27 cellular contexts compared by ENCODE assay signal in genomic region chr5:39755452-39755851, GRCh38.
DNase-seq lines count a peak whose midpoint lies in the region; ATAC-seq and TF ChIP-seq lines count a peak whose summit lies in the region.
"Had no signal": no experiment of that assay in that cellular context is flagged by ENCODE, and none has a peak within 500 bp of the region (broad histone marks: within the 10 kb centered on the region; RNA-seq: fewer than 3 reads in every experiment).

No MANE protein-coding gene starts in this region.

- peaks cover 35% of the 10 kb centered on the region for H3K4me1 ChIP-seq in adipocyte (ENCODE audit: control insufficient read depth, insufficient read depth, low read length)
- H3K4me1 ChIP-seq: neural progenitor cell had no signal

- no peak overlapping the region for H3K4me3 ChIP-seq in adipocyte (ENCODE audit: low read length)
- H3K4me3 ChIP-seq: ascending aorta, neural progenitor cell, suprapubic skin had no signal

- no peaks in the 10 kb centered on the region for H3K36me3 ChIP-seq in adipocyte (ENCODE audit: control insufficient read depth, insufficient read depth, low read length, severe bottlenecking)
- H3K36me3 ChIP-seq: ascending aorta, neural progenitor cell, suprapubic skin had no signal

- H3K9ac ChIP-seq in adipocyte (ENCODE audit: low read length) = no peak overlapping the region
- H3K9ac ChIP-seq: neural progenitor cell, SK-N-SH had no signal

- H3K27me3 Mint-ChIP-seq in osteocyte (ENCODE audit: unreplicated experiment) = no peaks in the 10 kb centered on the region
- peaks cover 3% of the 10 kb centered on the region for H3K27me3 Mint-ChIP-seq in activated CD4-positive, alpha-beta T cell treated with anti-CD3 and anti-CD28 coated beads, Interleukin-2, amount 10 ng/mL, durations not matched to agents 24 days and 14 days
- H3K27me3 Mint-ChIP-seq: activated CD4-positive, alpha-beta memory T cell treated with anti-CD3 and anti-CD28 coated beads, Interleukin-2, amount 10 ng/mL, durations not matched to agents 7 days and 5 days; stimulated activated naive B cell treated with anti-CD40 and anti-IgM and Interleukin-4, amounts not matched to agents 10 μg/mL and 1 μg/mL and 100 μg/mL, for 72 hours had no signal

- H3K27me3 ChIP-seq in adipocyte (replicated peaks; ENCODE audit: control insufficient read depth, insufficient read depth, low read length) = no peaks in the 10 kb centered on the region
- H3K27me3 ChIP-seq: ascending aorta, neural progenitor cell, suprapubic skin had no signal

- no peak for TF ChIP-seq CTCF in osteocyte (IDR thresholded peaks at IDR 0.05)

- intact Hi-C loops in activated CD4-positive, alpha-beta T cell treated with anti-CD3 and anti-CD28 coated beads, Interleukin-2, amount 10 ng/mL, durations not matched to agents 24 days and 14 days (cut with micrococcal nuclease) = no loop called here

- peaks cover 16% of the 10 kb centered on the region for H3K9me3 ChIP-seq in adipocyte (ENCODE audit: control insufficient read depth, low read length)
- H3K9me3 ChIP-seq: ascending aorta, SK-N-SH had no signal

- H3K4me3 Mint-ChIP-seq in osteocyte (ENCODE audit: unreplicated experiment) = no peak overlapping the region
- H3K4me3 Mint-ChIP-seq in activated CD4-positive, alpha-beta T cell treated with anti-CD3 and anti-CD28 coated beads, Interleukin-2, amount 10 ng/mL, durations not matched to agents 24 days and 14 days = no peak overlapping the region
- H3K4me3 Mint-ChIP-seq: activated CD4-positive, alpha-beta memory T cell treated with anti-CD3 and anti-CD28 coated beads, Interleukin-2, amount 10 ng/mL, durations not matched to agents 7 days and 5 days; CD14-positive monocyte; neural progenitor cell; stimulated activated naive B cell treated with anti-CD40 and anti-IgM and Interleukin-4, amounts not matched to agents 10 μg/mL and 1 μg/mL and 100 μg/mL, for 72 hours; T-helper 1 cell treated with Interleukin-12 subunit alpha and Interleukin-12 subunit beta and Interleukin-4 antibody, amounts not matched to agents 30 μg/mL and 1 μg/mL, for 36 hours had no signal

- H3K4me1 Mint-ChIP-seq in osteocyte (ENCODE audit: unreplicated experiment) = peaks cover 53% of the 10 kb centered on the region
- no peaks in the 10 kb centered on the region for H3K4me1 Mint-ChIP-seq in activated CD4-positive, alpha-beta T cell treated with anti-CD3 and anti-CD28 coated beads, Interleukin-2, amount 10 ng/mL, durations not matched to agents 24 days and 14 days
- H3K4me1 Mint-ChIP-seq: activated CD4-positive, alpha-beta memory T cell treated with anti-CD3 and anti-CD28 coated beads, Interleukin-2, amount 10 ng/mL, durations not matched to agents 7 days and 5 days; neural progenitor cell; stimulated activated naive B cell treated with anti-CD40 and anti-IgM and Interleukin-4, amounts not matched to agents 10 μg/mL and 1 μg/mL and 100 μg/mL, for 72 hours had no signal

- peaks cover 1% of the 10 kb centered on the region for H3K36me3 Mint-ChIP-seq in osteocyte (ENCODE audit: unreplicated experiment)
- no peaks in the 10 kb centered on the region for H3K36me3 Mint-ChIP-seq in activated CD4-positive, alpha-beta T cell treated with anti-CD3 and anti-CD28 coated beads, Interleukin-2, amount 10 ng/mL, durations not matched to agents 24 days and 14 days (ENCODE audit: low read depth)
- H3K36me3 Mint-ChIP-seq: activated naive CD4-positive, alpha-beta T cell treated with anti-CD3 and anti-CD28 coated beads, Interleukin-2, amount 50 U/mL, for 72 hours; CD14-positive monocyte; neural progenitor cell; stimulated activated naive B cell treated with anti-CD40 and anti-IgM and Interleukin-4, amounts not matched to agents 10 μg/mL and 1 μg/mL and 100 μg/mL, for 72 hours had no signal

- H3K9me3 Mint-ChIP-seq in osteocyte (ENCODE audit: unreplicated experiment) = peaks cover 8% of the 10 kb centered on the region
- no peaks in the 10 kb centered on the region for H3K9me3 Mint-ChIP-seq in activated CD4-positive, alpha-beta T cell treated with anti-CD3 and anti-CD28 coated beads, Interleukin-2, amount 10 ng/mL, durations not matched to agents 24 days and 14 days
- H3K9me3 Mint-ChIP-seq: activated CD4-positive, alpha-beta memory T cell treated with anti-CD3 and anti-CD28 coated beads, Interleukin-2, amount 10 ng/mL, durations not matched to agents 7 days and 5 days; neural progenitor cell had no signal

- DNase-seq in H4 (ENCODE audit: low spot score) = peak; percentile 19
- DNase-seq in adipocyte (ENCODE audit: low read depth) = peak; percentile 39
- peak; percentile 8 for DNase-seq in fibroblast of gingiva (ENCODE audit: low read depth)
- DNase-seq in osteocyte (ENCODE audit: extremely low spot score, unreplicated experiment) = no peak
- DNase-seq in activated CD4-positive, alpha-beta T cell treated with anti-CD3 and anti-CD28 coated beads, Interleukin-2, amount 10 ng/mL, durations not matched to agents 24 days and 14 days = no peak
- no peak for DNase-seq in T-helper 9 cell
- DNase-seq in G401 (ENCODE audit: low spot score) = no peak
- DNase-seq: activated CD4-positive, alpha-beta memory T cell treated with anti-CD3 and anti-CD28 coated beads, Interleukin-2, amount 10 ng/mL, durations not matched to agents 7 days and 5 days; activated CD4-positive, CD25-positive, alpha-beta regulatory T cell treated with anti-CD3 and anti-CD28 coated beads, Interleukin-2, amount 50 U/mL, for 72 hours; activated CD8-positive, alpha-beta memory T cell treated with anti-CD3 and anti-CD28 coated beads, Interleukin-2, amount 50 U/mL, for 48 hours; KG1; left colon; MM.1S; NCI-H2029 treated with DMSO at 0.1 percent for 48 hours; NCI-H748 treated with DMSO at 0.1 percent for 48 hours; posterior cingulate gyrus; SK-N-SH; stimulated activated CD4-positive, alpha-beta T cell treated with anti-CD3 and anti-CD28 coated beads, Interleukin-4, amount 100 ng/mL, for 4 hours; stimulated activated naive B cell treated with anti-CD40 and anti-IgM and Interleukin-4, amounts not matched to agents 10 μg/mL and 1 μg/mL and 100 μg/mL, for 72 hours had no signal

- in situ Hi-C loops in G401 (cut with HindIII; ENCODE audit: low sequenced_read_pairs) = no loop called here

- no peak for ATAC-seq in HG03139 (IDR thresholded peaks at IDR 0.05; ENCODE audit: unreplicated experiment)
- ATAC-seq: activated naive CD4-positive, alpha-beta T cell treated with anti-CD3 and anti-CD28 coated beads, Interleukin-2, amount 50 U/mL, for 72 hours; left colon; right cardiac atrium; stimulated activated naive B cell treated with anti-CD40 and anti-IgM and Interleukin-4, amounts not matched to agents 10 μg/mL and 1 μg/mL and 100 μg/mL, for 72 hours had no signal

- peak overlapping the region; percentile 95 for H3K27ac Mint-ChIP-seq in osteocyte (ENCODE audit: unreplicated experiment)
- H3K27ac Mint-ChIP-seq in activated CD4-positive, alpha-beta T cell treated with anti-CD3 and anti-CD28 coated beads, Interleukin-2, amount 10 ng/mL, durations not matched to agents 24 days and 14 days = no peak overlapping the region
- H3K27ac Mint-ChIP-seq: activated CD4-positive, alpha-beta memory T cell treated with anti-CD3 and anti-CD28 coated beads, Interleukin-2, amount 10 ng/mL, durations not matched to agents 7 days and 5 days; activated naive CD4-positive, alpha-beta T cell treated with anti-CD3 and anti-CD28 coated beads, Interleukin-2, amount 50 U/mL, for 72 hours; CD14-positive monocyte; neural progenitor cell; stimulated activated naive B cell treated with anti-CD40 and anti-IgM and Interleukin-4, amounts not matched to agents 10 μg/mL and 1 μg/mL and 100 μg/mL, for 72 hours; T-helper 1 cell treated with Interleukin-12 subunit alpha and Interleukin-12 subunit beta and Interleukin-4 antibody, amounts not matched to agents 30 μg/mL and 1 μg/mL, for 36 hours had no signal

Comparison
In these comparisons a context has a peak if more than half of its experiments do, and no peak if none do; other contexts are left out.
1. DNase-seq: peak in H4 (single experiment), adipocyte (single experiment) and fibroblast of gingiva (single experiment); none in osteocyte (single experiment), activated CD4-positive, alpha-beta T cell treated with anti-CD3 and anti-CD28 coated beads, Interleukin-2, amount 10 ng/mL, durations not matched to agents 24 days and 14 days (single experiment), T-helper 9 cell (single experiment) and G401 (single experiment).